In genomic region chr17:17567114-17567513, GRCh38 we compare ENCODE assay signal across 15 cellular contexts. TPM values are rescaled to one million over a fixed set of nuclear protein-coding genes. Genes with fewer than 3 reads are reported as not detected.
DNase-seq lines count a peak whose midpoint lies in the region; ATAC-seq and TF ChIP-seq lines count a peak whose summit lies in the region.
"Had no signal": no experiment of that assay in that cellular context is flagged by ENCODE, and none has a peak within 500 bp of the region (broad histone marks: within the 10 kb centered on the region; RNA-seq: fewer than 3 reads in every experiment).

No MANE protein-coding gene starts in this region.

- H3K4me2 ChIP-seq in mammary epithelial cell (ENCODE audit: insufficient read depth, low read depth, low read length): no peak overlapping the region
- H3K4me2 ChIP-seq: GM23338 had no signal

- WGBS in mammary epithelial cell (ENCODE audit: low coverage, missing lambda C conversion rate): 49% methylated on average over 3 of the region's 6 CpGs
- WGBS in psoas muscle, 3 donors: 27 to 42% (median 27%) methylated on average over 6 of the region's 6 CpGs

- H3K9me3 ChIP-seq in breast epithelium: no peaks in the 10 kb centered on the region
- H3K9me3 ChIP-seq in mammary epithelial cell (replicated peaks; ENCODE audit: insufficient read depth, low read length): no peaks in the 10 kb centered on the region
- no peaks in the 10 kb centered on the region for H3K9me3 ChIP-seq in psoas muscle

- dilution Hi-C loops in mammary epithelial cell (cut with HindIII; ENCODE audit: low sequenced_read_pairs): no loop called here

- no peak overlapping the region for H2AFZ ChIP-seq in mammary epithelial cell (ENCODE audit: low read depth, low read length)
- H2AFZ ChIP-seq: GM23338 had no signal

- TF ChIP-seq POLR2A in breast epithelium (IDR thresholded peaks at IDR 0.05): no peak

- H3K79me2 ChIP-seq in mammary epithelial cell (ENCODE audit: insufficient read depth, low read length): no peaks in the 10 kb centered on the region

- peak overlapping the region; percentile 40 to 70 for H3K27ac ChIP-seq in breast epithelium
- no peak overlapping the region for H3K27ac ChIP-seq in mammary epithelial cell (ENCODE audit: insufficient read depth, low read depth, low read length)
- peak overlapping the region; percentile 70 for H3K27ac ChIP-seq in psoas muscle

- H3K36me3 ChIP-seq in breast epithelium: no peaks in the 10 kb centered on the region
- no peaks in the 10 kb centered on the region for H3K36me3 ChIP-seq in mammary epithelial cell (ENCODE audit: insufficient read depth, low read length)
- H3K36me3 ChIP-seq in psoas muscle (ENCODE audit: insufficient read depth in 1 of 2, low read depth in 1 of 2): no peaks in the 10 kb centered on the region

- H4K20me1 ChIP-seq in mammary epithelial cell (ENCODE audit: insufficient read depth, low read length): peaks cover 2% of the 10 kb centered on the region

- H3K27me3 ChIP-seq in breast epithelium (no peaks in the 10 kb centered on the region), mammary epithelial cell (ENCODE audit: insufficient read depth, low read length) (no peaks in the 10 kb centered on the region), psoas muscle (ENCODE audit: insufficient read depth in 3 of 3, low read length in 2 of 3) (no peaks in the 10 kb centered on the region)

- TF ChIP-seq CTCF in breast epithelium (IDR thresholded peaks at IDR 0.05) (no peak), mammary epithelial cell (conservative IDR thresholded peaks at IDR 0.05 in 1 of 2, IDR thresholded peaks at IDR 0.05 in 1 of 2; ENCODE audit: extremely low read depth in 1 of 2, insufficient read depth in 1 of 2, low read depth in 1 of 2, low read length in 2 of 2) (no peak), psoas muscle (IDR thresholded peaks at IDR 0.05) (no peak), GM10266 (IDR thresholded peaks at IDR 0.05; ENCODE audit: control insufficient read depth, insufficient read depth, low read depth, missing control alignments) (no peak)

- CTCF ChIA-PET in mammary epithelial cell (lab: Charles Lee; ENCODE audit: low non-redundant PET): no interaction called here

- ATAC-seq in left cardiac atrium (peak; percentile 58 to 74), psoas muscle (peak; percentile 67 to 82 (median 81)), GM18861 (IDR thresholded peaks at IDR 0.05; ENCODE audit: unreplicated experiment) (no peak)
- ATAC-seq: GM23338, K562 had no signal

- no peak overlapping the region for H3K9ac ChIP-seq in mammary epithelial cell (ENCODE audit: insufficient read depth, low read length)

- DNase-seq in breast epithelium (ENCODE audit: low spot score in 2 of 2): no peak
- DNase-seq in mammary epithelial cell: no peak
- peak; percentile 61 for DNase-seq in left cardiac atrium
- peak; percentile 54 to 89 for DNase-seq in psoas muscle
- no peak for DNase-seq in GM10266 (ENCODE audit: extremely low spot score)
- no peak for DNase-seq in stimulated activated CD4-positive, alpha-beta T cell treated with anti-CD3 and anti-CD28 coated beads, Interleukin-4, amount 100 ng/mL, for 1 hour
- DNase-seq in iPS-NIHi7 (ENCODE audit: extremely low spot score): no peak
- DNase-seq: activated CD4-positive, alpha-beta T cell treated with anti-CD3 and anti-CD28 coated beads for 48 hours; activated CD8-positive, alpha-beta memory T cell treated with anti-CD3 and anti-CD28 coated beads, Interleukin-2, amount 50 U/mL, for 48 hours; NCI-H2107; NCI-H774; stimulated activated CD4-positive, alpha-beta T cell treated with anti-CD3 and anti-CD28 coated beads, Interleukin-2, amount 100 ng/mL, for 24 hours had no signal

- peaks cover 5 to 11% of the 10 kb centered on the region in 2 donors for H3K4me1 ChIP-seq in breast epithelium
- H3K4me1 ChIP-seq in mammary epithelial cell (ENCODE audit: insufficient read depth, low read length): no peaks in the 10 kb centered on the region
- peaks cover 45% of the 10 kb centered on the region for H3K4me1 ChIP-seq in psoas muscle

- BruUV-seq in mammary epithelial cell (replicated peaks; lab: Mats Ljungman, UMichigan): no TSS peak

- in situ Hi-C loops in mammary epithelial cell (cut with MboI; ENCODE audit: low sequenced_read_pairs in 2 of 2): loop anchor here in 1 of 2 donors (10.0 kb wide), 1 partner anchor 62 kb away; no protein-coding TSS in a partner anchor

- H3K4me3 ChIP-seq in breast epithelium (no peak overlapping the region), mammary epithelial cell (replicated peaks in 1 of 3; ENCODE audit: insufficient read depth in 1 of 3, low read depth in 2 of 3, low read length in 3 of 3) (no peak overlapping the region), psoas muscle (peak overlapping the region; percentile 1)
- H3K4me3 ChIP-seq: GM23338, K562 had no signal

- intact Hi-C loops in breast epithelium (cut with DNase I; ENCODE audit: low total_unique reads): no loop called here
- intact Hi-C loops in mammary epithelial cell (cut with micrococcal nuclease): no loop called here
- intact Hi-C loops in left cardiac atrium (cut with DNase I): loop anchor here (5.0 kb wide), 2 partner anchors 70 to 85 kb away; partner anchors contain the start of gene RASD1 (in 1 of the 2)
- intact Hi-C loops in psoas muscle (cut with DNase I): loop anchor here (1.0 to 5.0 kb wide), 2 partner anchors 40 to 70 kb away; no protein-coding TSS in a partner anchor

RNA-seq across cellular contexts. Expression of gene PEMT, which starts 24.4 kb away (rescaled TPM):
- total RNA-seq in breast epithelium (100 to 1,000 TPM in 1 of 3 donors, 10 to 100 TPM in 2; 37.3 to 151 (median 52.4) TPM), mammary epithelial cell (10 to 100 TPM; 31.0 to 34.5 TPM), left cardiac atrium (10 to 100 TPM; 28.1 to 36.5 TPM), psoas muscle (10 to 100 TPM; 15.9 to 28.1 (median 21.7) TPM)
- polyA plus RNA-seq in mammary epithelial cell (35.9 TPM), psoas muscle (10 to 100 TPM; 24.1 to 79.0 (median 35.7) TPM)
- polyA minus RNA-seq in mammary epithelial cell: 11.5 TPM

Comparison
In these comparisons a context has a peak if more than half of its experiments do, and no peak if none do; other contexts are left out.
1. DNase-seq: peak in left cardiac atrium (single experiment) and psoas muscle (2 of 2); none in breast epithelium (0 of 2), mammary epithelial cell (single experiment), GM10266 (single experiment), stimulated activated CD4-positive, alpha-beta T cell treated with anti-CD3 and anti-CD28 coated beads, Interleukin-4, amount 100 ng/mL, for 1 hour (single experiment) and iPS-NIHi7 (single experiment).
2. intact Hi-C loops: an anchor here in left cardiac atrium (5.0 kb wide) and psoas muscle (1.0 to 5.0 kb wide); none called in breast epithelium and mammary epithelial cell.